15 cellular contexts compared by ENCODE assay signal in genomic region chr1:169122976-169123375, GRCh38. TPM values are rescaled to one million over a fixed set of nuclear protein-coding genes. Genes with fewer than 3 reads are reported as not detected.
DNase-seq lines count a peak whose midpoint lies in the region; ATAC-seq and TF ChIP-seq lines count a peak whose summit lies in the region.
"Had no signal": no experiment of that assay in that cellular context is flagged by ENCODE, and none has a peak within 500 bp of the region (broad histone marks: within the 10 kb centered on the region; RNA-seq: fewer than 3 reads in every experiment).

No MANE protein-coding gene starts in this region.

- intact Hi-C loops in activated B cell treated with CpG ODN at 0.5 μM for 24 hours (cut with micrococcal nuclease), result no loop called here

- POLR2A ChIA-PET in GM10248 (lab: Yijun Ruan, JAX), result no interaction called here
- POLR2A ChIA-PET in activated B cell treated with CpG ODN at 0.5 μM for 24 hours (lab: Charles Lee), result no interaction called here

- H3K4me1 Mint-ChIP-seq in activated B cell treated with CpG ODN at 0.5 μM for 24 hours, result peaks cover 2% of the 10 kb centered on the region

- DNase-seq in GM10248 (ENCODE audit: extremely low spot score) (peak; percentile 54), activated B cell treated with CpG ODN at 0.5 μM for 24 hours (no peak), T-helper 9 cell (no peak), HUDEP-2 (lab: John Stamatoyannopoulos, UW; ENCODE audit: unreplicated experiment in 76 of 76) (no peak)
- DNase-seq in activated naive CD4-positive, alpha-beta T cell treated with Interleukin-2 at 50 U/mL for 16 hours, result no peak
- DNase-seq: activated CD4-positive, alpha-beta T cell treated with anti-CD3 and anti-CD28 coated beads, Interleukin-2, amount 50 U/mL, for 48 hours; activated gamma-delta T cell; effector memory CD4-positive, alpha-beta T cell; foreskin keratinocyte; NCI-H187 treated with DMSO at 0.1 percent for 48 hours; NCI-H69; stimulated activated CD4-positive, alpha-beta T cell treated with anti-CD3 and anti-CD28 coated beads, Interleukin-1b, Interleukin-23, amount 100 ng/mL, for 48 hours had no signal

- no peak overlapping the region for H3K27ac Mint-ChIP-seq in activated B cell treated with CpG ODN at 0.5 μM for 24 hours

- no peaks in the 10 kb centered on the region for H3K36me3 Mint-ChIP-seq in activated B cell treated with CpG ODN at 0.5 μM for 24 hours (ENCODE audit: low read depth)

- ATAC-seq in GM19351 (IDR thresholded peaks at IDR 0.05; ENCODE audit: unreplicated experiment) (peak; percentile 84), HG02884 (IDR thresholded peaks at IDR 0.05; ENCODE audit: unreplicated experiment) (peak; percentile 63), activated B cell treated with CpG ODN at 0.5 μM for 24 hours (ENCODE audit: low read depth) (peak; percentile 70), SK-N-SH treated with all-trans-retinoic acid at 6 μM for 48 hours (no peak)
- ATAC-seq: foreskin keratinocyte had no signal

- CTCF ChIA-PET in GM10248 (lab: Yijun Ruan, JAX) (no interaction called here), activated B cell treated with CpG ODN at 0.5 μM for 24 hours (lab: Charles Lee) (no interaction called here)

- TF ChIP-seq CTCF in GM10248 (IDR thresholded peaks at IDR 0.05; ENCODE audit: control extremely low read depth, extremely low read depth, low read depth, missing control alignments), result no peak
- no peak for TF ChIP-seq CTCF in activated B cell treated with CpG ODN at 0.5 μM for 24 hours (IDR thresholded peaks at IDR 0.05)

- H3K27me3 Mint-ChIP-seq in activated B cell treated with CpG ODN at 0.5 μM for 24 hours, result no peaks in the 10 kb centered on the region

- no peak overlapping the region for H3K4me3 Mint-ChIP-seq in activated B cell treated with CpG ODN at 0.5 μM for 24 hours

- no peaks in the 10 kb centered on the region for H3K9me3 Mint-ChIP-seq in activated B cell treated with CpG ODN at 0.5 μM for 24 hours

TF ChIP-seq in SK-N-SH treated with all-trans-retinoic acid at 6 μM for 48 hours, 23 proteins besides CTCF, POLR2A, EP300 and RAD21:
- TF ChIP-seq, protein P1, sequence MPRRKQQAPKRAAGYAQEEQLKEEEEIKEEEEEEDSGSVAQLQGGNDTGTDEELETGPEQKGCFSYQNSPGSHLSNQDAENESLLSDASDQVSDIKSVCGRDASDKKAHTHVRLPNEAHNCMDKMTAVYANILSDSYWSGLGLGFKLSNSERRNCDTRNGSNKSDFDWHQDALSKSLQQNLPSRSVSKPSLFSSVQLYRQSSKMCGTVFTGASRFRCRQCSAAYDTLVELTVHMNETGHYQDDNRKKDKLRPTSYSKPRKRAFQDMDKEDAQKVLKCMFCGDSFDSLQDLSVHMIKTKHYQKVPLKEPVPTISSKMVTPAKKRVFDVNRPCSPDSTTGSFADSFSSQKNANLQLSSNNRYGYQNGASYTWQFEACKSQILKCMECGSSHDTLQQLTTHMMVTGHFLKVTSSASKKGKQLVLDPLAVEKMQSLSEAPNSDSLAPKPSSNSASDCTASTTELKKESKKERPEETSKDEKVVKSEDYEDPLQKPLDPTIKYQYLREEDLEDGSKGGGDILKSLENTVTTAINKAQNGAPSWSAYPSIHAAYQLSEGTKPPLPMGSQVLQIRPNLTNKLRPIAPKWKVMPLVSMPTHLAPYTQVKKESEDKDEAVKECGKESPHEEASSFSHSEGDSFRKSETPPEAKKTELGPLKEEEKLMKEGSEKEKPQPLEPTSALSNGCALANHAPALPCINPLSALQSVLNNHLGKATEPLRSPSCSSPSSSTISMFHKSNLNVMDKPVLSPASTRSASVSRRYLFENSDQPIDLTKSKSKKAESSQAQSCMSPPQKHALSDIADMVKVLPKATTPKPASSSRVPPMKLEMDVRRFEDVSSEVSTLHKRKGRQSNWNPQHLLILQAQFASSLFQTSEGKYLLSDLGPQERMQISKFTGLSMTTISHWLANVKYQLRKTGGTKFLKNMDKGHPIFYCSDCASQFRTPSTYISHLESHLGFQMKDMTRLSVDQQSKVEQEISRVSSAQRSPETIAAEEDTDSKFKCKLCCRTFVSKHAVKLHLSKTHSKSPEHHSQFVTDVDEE (CRISPR knock-in tag; IDR thresholded peaks at IDR 0.05), result no peak
- TF ChIP-seq CSRNP3 (CRISPR knock-in tag; IDR thresholded peaks at IDR 0.05) (no peak), GLIS3 (CRISPR knock-in tag; IDR thresholded peaks at IDR 0.05) (no peak), POU6F1 (CRISPR knock-in tag; IDR thresholded peaks at IDR 0.05; ENCODE audit: borderline replicate concordance, low read depth) (no peak), ZFP30 (CRISPR knock-in tag; IDR thresholded peaks at IDR 0.05) (no peak), TOX (CRISPR knock-in tag; IDR thresholded peaks at IDR 0.05; ENCODE audit: borderline replicate concordance) (no peak)

RNA-seq across cellular contexts. Expression of gene ATP1B1, which starts 16.5 kb away (rescaled TPM):
- total RNA-seq in activated B cell treated with CpG ODN at 0.5 μM for 24 hours, result 1.6 and 1.8 TPM in 2 replicates
